In the genomic region with DNA sequence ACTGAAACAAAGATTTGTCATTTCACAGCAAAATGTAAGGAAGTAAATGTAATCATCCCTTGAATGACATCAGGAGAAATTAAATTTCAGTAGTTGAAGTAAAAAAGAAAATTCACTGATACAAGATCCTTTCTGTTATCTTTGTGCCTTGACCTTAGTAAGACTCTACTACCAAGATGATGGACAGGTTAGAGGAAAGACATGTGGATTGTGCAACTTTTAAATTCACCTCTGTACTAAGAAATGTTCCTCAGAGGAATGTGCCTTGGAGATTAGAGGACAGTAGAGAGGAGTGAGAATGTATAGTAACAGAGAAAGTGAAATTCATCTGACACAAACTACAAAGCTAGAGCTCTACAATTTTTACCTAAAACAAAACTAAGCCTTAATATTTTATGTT, we compare ENCODE assay signal across 20 cellular contexts.
DNase-seq lines count a peak whose midpoint lies in the region; ATAC-seq, FAIRE-seq and TF ChIP-seq lines count a peak whose summit lies in the region.
"Had no signal": no experiment of that assay in that cellular context is flagged by ENCODE, and none has a peak within 500 bp of the region (broad histone marks: within the 10 kb centered on the region; RNA-seq: fewer than 3 reads in every experiment).

No MANE protein-coding gene starts in this region.

- H2BK15ac ChIP-seq in H1 (ENCODE audit: low read length), result no peak overlapping the region

- no peak overlapping the region for H3K56ac ChIP-seq in H1 (replicated peaks; ENCODE audit: insufficient read length, low read depth, low read length)

- H2BK5ac ChIP-seq in H1 (ENCODE audit: low read depth, low read length), result no peak overlapping the region

- H3K9ac ChIP-seq in H1 (replicated peaks in 1 of 4; ENCODE audit: extremely low read depth in 1 of 4, low read depth in 3 of 4, low read length in 3 of 4), result no peak overlapping the region
- H3K9ac ChIP-seq: BLaER1 had no signal

- no peak overlapping the region for H3K4ac ChIP-seq in H1 (replicated peaks; ENCODE audit: insufficient read length, low read depth, low read length)

- DNase-seq in NCI-H82 (lab: John Stamatoyannopoulos, UW), result peak; percentile 11
- DNase-seq in NCI-H82 treated with DMSO at 0.1 percent for 48 hours (lab: John Stamatoyannopoulos, UW; ENCODE audit: unreplicated experiment), result no peak
- peak; percentile 18 for DNase-seq in SK-N-DZ (ENCODE audit: low spot score)
- no peak for DNase-seq in H1 (ENCODE audit: low read depth in 1 of 2, low spot score in 2 of 2)
- DNase-seq in COLO668 (lab: John Stamatoyannopoulos, UW; ENCODE audit: unreplicated experiment), result no peak
- DNase-seq in SIG-M5 treated with dmso at 0.1 percent for 504 hours (lab: John Stamatoyannopoulos, UW; ENCODE audit: unreplicated experiment), result no peak
- DNase-seq: CD4-positive, CD25-positive, alpha-beta regulatory T cell; CD8-positive, alpha-beta T cell; DMS53; DMS79 treated with DMSO at 0.1 percent for 48 hours; GF-D8; H9 had no signal

- no peak overlapping the region for H2AK5ac ChIP-seq in H1 (ENCODE audit: low read depth, low read length)

- TF ChIP-seq POLR2A in H1 (IDR thresholded peaks at IDR 0.05; ENCODE audit: control extremely low read depth in 1 of 2, low read depth in 2 of 2, low read length in 2 of 2), result no peak

- no peak overlapping the region for H2BK12ac ChIP-seq in H1 (ENCODE audit: low read depth, low read length)

- no peaks in the 10 kb centered on the region for H3K9me3 ChIP-seq in H1 (ENCODE audit: insufficient read depth in 2 of 2, low read depth in 1 of 2, low read length in 1 of 2)
- H3K9me3 ChIP-seq: BLaER1 had no signal

- H4K20me1 ChIP-seq in H1 (replicated peaks in 1 of 2; ENCODE audit: control insufficient read depth in 1 of 2, insufficient read depth in 2 of 2, low read length in 2 of 2), result no peaks in the 10 kb centered on the region
- H4K20me1 ChIP-seq: BLaER1 had no signal

- no peak overlapping the region for H3K18ac ChIP-seq in H1 (ENCODE audit: extremely low read depth, low read length)

- H3K27ac ChIP-seq in H1 (ENCODE audit: low read depth, low read length), result no peak overlapping the region
- H3K27ac ChIP-seq: 22Rv1, BLaER1, C4-2B had no signal

- H2BK120ac ChIP-seq in H1 (replicated peaks; ENCODE audit: low read depth, low read length), result no peak overlapping the region

- no peak for TF ChIP-seq CTCF in H1 (IDR thresholded peaks at IDR 0.05; ENCODE audit: control extremely low read depth in 1 of 3, insufficient read depth in 1 of 3, low read depth in 1 of 3, low read length in 3 of 3)

- TF ChIP-seq RAD21 in Ishikawa (IDR thresholded peaks at IDR 0.05; ENCODE audit: low read depth) (no peak), H1 (IDR thresholded peaks at IDR 0.05 in 1 of 2, conservative IDR thresholded peaks at IDR 0.05 in 1 of 2; ENCODE audit: low read depth in 2 of 2, low read length in 2 of 2) (no peak)

- no peak overlapping the region for H3K14ac ChIP-seq in H1 (ENCODE audit: insufficient read length)

- H3K79me2 ChIP-seq in H1 (ENCODE audit: control insufficient read depth in 1 of 2, insufficient read depth in 2 of 2, low read length in 2 of 2), result no peaks in the 10 kb centered on the region

- POLR2A ChIA-PET in H1 (lab: Charles Lee; ENCODE audit: partially characterized antibody), result no interaction called here

- H4K5ac ChIP-seq in H1 (ENCODE audit: insufficient read length, low read depth, low read length), result no peak overlapping the region

- H4K8ac ChIP-seq in H1 (ENCODE audit: extremely low read depth, insufficient read depth, low read length), result no peak overlapping the region

- no peak overlapping the region for H3K4me2 ChIP-seq in H1 (ENCODE audit: insufficient read depth in 1 of 2, low read depth in 2 of 2, low read length in 2 of 2)
- H3K4me2 ChIP-seq: BLaER1 had no signal

- no peak for ATAC-seq in HG03097 (IDR thresholded peaks at IDR 0.05; ENCODE audit: low FRiP score, unreplicated experiment)
- ATAC-seq: CD8-positive, alpha-beta T cell; HCT116 had no signal

- H3K4me3 ChIP-seq in H1 (ENCODE audit: extremely low read depth in 1 of 4, insufficient read depth in 2 of 4, low read depth in 3 of 4, low read length in 4 of 4), result no peak overlapping the region
- H3K4me3 ChIP-seq: BLaER1 had no signal

- H3K23me2 ChIP-seq in H1 (ENCODE audit: low read depth, low read length), result no peaks in the 10 kb centered on the region

- H4K91ac ChIP-seq in H1 (replicated peaks; ENCODE audit: insufficient read length, low read length), result no peak overlapping the region

- CTCF ChIA-PET in H1 (lab: Charles Lee; ENCODE audit: partially characterized antibody), result interaction anchor here (1.4 to 4.9 kb wide), 2 partner anchors 8 to 10 kb away, joined by 5 to 23 read pairs; no protein-coding TSS in a partner anchor

- no peaks in the 10 kb centered on the region for H3K79me1 ChIP-seq in H1 (ENCODE audit: low read depth, low read length)

- no peak for TF ChIP-seq EP300 in Ishikawa (IDR thresholded peaks at IDR 0.05; ENCODE audit: borderline replicate concordance)
- no peak for TF ChIP-seq EP300 in H1 (IDR thresholded peaks at IDR 0.05; ENCODE audit: borderline replicate concordance in 1 of 2, low read depth in 2 of 2, low read length in 2 of 2)

- FAIRE-seq in H1 (lab: Jason Lieb, UNC), result no peak
- FAIRE-seq: GM12891, GM18507 had no signal

- no peak overlapping the region for H2BK20ac ChIP-seq in H1 (ENCODE audit: low read length)

- H3K27me3 ChIP-seq in H1 (replicated peaks in 1 of 4; ENCODE audit: control insufficient read depth in 3 of 4, extremely low read depth in 1 of 4, insufficient read depth in 3 of 4, low read length in 3 of 4), result no peaks in the 10 kb centered on the region
- H3K27me3 ChIP-seq: BLaER1 had no signal

- no peaks in the 10 kb centered on the region for H3K4me1 ChIP-seq in H1 (replicated peaks in 1 of 4; ENCODE audit: control insufficient read depth in 3 of 4, insufficient read depth in 4 of 4, low read length in 3 of 4)
- H3K4me1 ChIP-seq: BLaER1 had no signal

- H3K36me3 ChIP-seq in H1 (ENCODE audit: control insufficient read depth in 2 of 4, insufficient read depth in 4 of 4, low read length in 3 of 4), result no peaks in the 10 kb centered on the region
- H3K36me3 ChIP-seq: BLaER1 had no signal

- H3K23ac ChIP-seq in H1 (ENCODE audit: insufficient read length), result no peak overlapping the region

- no peak overlapping the region; the same call in 1 of the 2 replicates for H2AFZ ChIP-seq in H1 (ENCODE audit: low read length)

TF ChIP-seq in Ishikawa, 13 proteins besides CTCF, POLR2A, EP300 and RAD21:
- peak; percentile 11; the same call in 1 of the 2 replicates for TF ChIP-seq CEBPB (IDR thresholded peaks at IDR 0.05)
- TF ChIP-seq, protein P1, sequence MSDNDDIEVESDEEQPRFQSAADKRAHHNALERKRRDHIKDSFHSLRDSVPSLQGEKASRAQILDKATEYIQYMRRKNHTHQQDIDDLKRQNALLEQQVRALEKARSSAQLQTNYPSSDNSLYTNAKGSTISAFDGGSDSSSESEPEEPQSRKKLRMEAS (IDR thresholded peaks at IDR 0.05), result no peak

TF ChIP-seq in H1, 55 proteins besides CTCF, POLR2A, EP300 and RAD21:
- TF ChIP-seq SAP30 (IDR thresholded peaks at IDR 0.05; ENCODE audit: insufficient read depth, insufficient replicate concordance, low read length), result no peak
- no peak for TF ChIP-seq GTF2F1 (IDR thresholded peaks at IDR 0.05; ENCODE audit: borderline replicate concordance, low read depth, low read length)
- peak; percentile 31; the same call in 1 of the 2 replicates for TF ChIP-seq CEBPB (IDR thresholded peaks at IDR 0.05; ENCODE audit: low read depth, low read length)

Comparison
In these comparisons a context has a peak if more than half of its experiments do, and no peak if none do; other contexts are left out.
1. DNase-seq: peak in NCI-H82 (single experiment) and SK-N-DZ (single experiment); none in NCI-H82 treated with DMSO at 0.1 percent for 48 hours (single experiment), H1 (0 of 2), COLO668 (single experiment) and SIG-M5 treated with dmso at 0.1 percent for 504 hours (single experiment).